In the genomic region with DNA sequence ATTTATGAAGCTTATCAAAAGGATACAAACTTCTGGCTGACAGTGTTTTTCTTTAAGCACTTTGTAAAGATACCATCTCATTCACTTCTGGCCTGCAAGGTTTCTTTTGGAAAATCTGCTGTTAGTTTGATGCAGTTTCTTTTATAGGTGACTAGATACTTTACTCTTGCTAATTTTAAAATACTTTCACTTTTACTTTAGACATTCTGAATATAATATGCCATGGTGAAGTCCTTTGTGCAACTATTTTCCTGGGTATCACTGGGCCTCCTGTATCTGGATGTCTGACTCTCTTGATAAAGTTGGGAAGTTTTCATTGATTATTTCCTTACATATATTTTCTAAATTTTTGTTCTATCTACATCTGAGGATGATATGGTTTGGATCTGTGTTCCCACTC, we compare ENCODE assay signal across 23 cellular contexts.
"Had no signal": no experiment of that assay in that cellular context is flagged by ENCODE, and none has a peak within 500 bp of the region (broad histone marks: within the 10 kb centered on the region; RNA-seq: fewer than 3 reads in every experiment).

No MANE protein-coding gene starts in this region.

- H3K27ac Mint-ChIP-seq: activated CD4-positive, alpha-beta T cell treated with anti-CD3 and anti-CD28 coated beads, Interleukin-2, amount 10 ng/mL, durations not matched to agents 24 days and 14 days; activated T-helper 1 cell treated with anti-CD3 and anti-CD28 coated beads, Interleukin-12 subunit alpha, Interleukin-12 subunit beta, Interleukin-2, Interleukin-4 antibody, amounts not matched to agents 30 ng/mL and 10 ng/mL and 1 ng/mL, durations not matched to agents 14 hours and 24 hours and 36 hours; memory B cell; progenitor cell of endocrine pancreas; T-helper 17 cell; WTC11 had no signal

- H3K4me3 ChIP-seq: mucosa of descending colon, right atrium auricular region, suprapubic skin had no signal

- H3K27me3 ChIP-seq: right atrium auricular region, suprapubic skin had no signal

- ATAC-seq: left ventricle myocardium superior; mucosa of descending colon; naive thymus-derived CD8-positive, alpha-beta T cell; SK-N-SH treated with all-trans-retinoic acid at 6 μM for 48 hours; T-helper 17 cell; WTC11 had no signal

- H3K4me1 ChIP-seq: right atrium auricular region, suprapubic skin had no signal

- H3K36me3 ChIP-seq: right atrium auricular region, suprapubic skin had no signal

- H3K27me3 Mint-ChIP-seq: activated CD4-positive, alpha-beta T cell treated with anti-CD3 and anti-CD28 coated beads, Interleukin-2, amount 10 ng/mL, durations not matched to agents 24 days and 14 days; activated naive CD8-positive, alpha-beta T cell; memory B cell; naive thymus-derived CD8-positive, alpha-beta T cell; progenitor cell of endocrine pancreas; T-helper 17 cell had no signal

- H3K4me3 Mint-ChIP-seq: activated CD4-positive, alpha-beta T cell treated with anti-CD3 and anti-CD28 coated beads, Interleukin-2, amount 10 ng/mL, durations not matched to agents 24 days and 14 days; activated naive CD8-positive, alpha-beta T cell; activated T-helper 1 cell treated with anti-CD3 and anti-CD28 coated beads, Interleukin-12 subunit alpha, Interleukin-12 subunit beta, Interleukin-2, Interleukin-4 antibody, amounts not matched to agents 30 ng/mL and 10 ng/mL and 1 ng/mL, durations not matched to agents 14 hours and 24 hours and 36 hours; memory B cell; T-helper 17 cell; WTC11 had no signal

- H3K27ac ChIP-seq: right atrium auricular region, suprapubic skin had no signal

- DNase-seq: activated CD4-positive, alpha-beta T cell treated with anti-CD3 and anti-CD28 coated beads, Interleukin-2, amount 10 ng/mL, durations not matched to agents 24 days and 14 days; anterior cingulate cortex; cerebellar nuclear complex; effector CD8-positive, alpha-beta T cell; foreskin fibroblast; hypothalamus; left ventricle myocardium superior; mucosa of descending colon; naive thymus-derived CD8-positive, alpha-beta T cell; stimulated activated CD4-positive, alpha-beta T cell treated with anti-CD3 and anti-CD28 coated beads, Interleukin-4, amount 100 ng/mL, for 24 hours; stimulated activated CD8-positive, alpha-beta memory T cell treated with anti-CD3 and anti-CD28 coated beads, Interleukin-4, amount 100 ng/mL, for 48 hours; stimulated activated naive CD4-positive, alpha-beta T cell treated with Interleukin-2 at 50 U/mL for 16 hours; T-helper 17 cell; trophoblast cell had no signal

- FAIRE-seq: TTC549 had no signal
